In genomic region chr3:71360694-71361093, GRCh38 we compare ENCODE assay signal across 10 cellular contexts.
DNase-seq lines count a peak whose midpoint lies in the region; ATAC-seq, FAIRE-seq and TF ChIP-seq lines count a peak whose summit lies in the region.
"Had no signal": no experiment of that assay in that cellular context is flagged by ENCODE, and none has a peak within 500 bp of the region (broad histone marks: within the 10 kb centered on the region; RNA-seq: fewer than 3 reads in every experiment).

No MANE protein-coding gene starts in this region.

- no peak overlapping the region for H3K4me3 ChIP-seq in HepG2 (replicated peaks in 1 of 3; ENCODE audit: insufficient read depth in 1 of 3, low read depth in 2 of 3, low read length in 3 of 3)
- H3K4me3 ChIP-seq in right lobe of liver, result no peak overlapping the region
- no peak overlapping the region for H3K4me3 ChIP-seq in esophagus muscularis mucosa
- H3K4me3 ChIP-seq: GM23248 had no signal

- peak overlapping the region; percentile 71 for H3K4me3 Mint-ChIP-seq in T-helper 2 cell treated with Interferon-gamma antibody and Interleukin-4, amounts not matched to agents 5 μg/mL and 100 μg/mL, for 36 hours
- H3K4me3 Mint-ChIP-seq: neural crest cell had no signal

- TF ChIP-seq CTCF in HepG2 (CRISPR knock-in tag; IDR thresholded peaks at IDR 0.05) (no peak), right lobe of liver (IDR thresholded peaks at IDR 0.05) (no peak), esophagus muscularis mucosa (IDR thresholded peaks at IDR 0.05) (no peak)

- H3K4me1 ChIP-seq in HepG2 (ENCODE audit: insufficient read depth, low read length) (no peaks in the 10 kb centered on the region), right lobe of liver (no peaks in the 10 kb centered on the region), esophagus muscularis mucosa (peaks cover 0 to 10% (median 4%) of the 10 kb centered on the region in 4 donors)

- TF ChIP-seq EP300 in HepG2 (IDR thresholded peaks at IDR 0.05; ENCODE audit: low read depth in 2 of 2, low read length in 2 of 2) (no peak), HepG2 (CRISPR knock-in tag; IDR thresholded peaks at IDR 0.05; ENCODE audit: borderline replicate concordance) (no peak), esophagus muscularis mucosa (IDR thresholded peaks at IDR 0.05) (no peak)

- no peak for FAIRE-seq in HepG2 (lab: Jason Lieb, UNC)

- no peaks in the 10 kb centered on the region for H3K9me3 Mint-ChIP-seq in T-helper 2 cell treated with Interferon-gamma antibody and Interleukin-4, amounts not matched to agents 5 μg/mL and 100 μg/mL, for 36 hours
- H3K9me3 Mint-ChIP-seq: neural crest cell had no signal

- H2AFZ ChIP-seq in HepG2 (ENCODE audit: low read length), result no peak overlapping the region
- H2AFZ ChIP-seq: GM23248 had no signal

- peaks cover 65% of the 10 kb centered on the region for H3K4me1 Mint-ChIP-seq in T-helper 2 cell treated with Interferon-gamma antibody and Interleukin-4, amounts not matched to agents 5 μg/mL and 100 μg/mL, for 36 hours (ENCODE audit: low read depth)

- TF ChIP-seq POLR2A in HepG2 (IDR thresholded peaks at IDR 0.05; ENCODE audit: insufficient read depth in 1 of 2, low read depth in 2 of 2, low read length in 2 of 2), result no peak
- no peak for TF ChIP-seq POLR2A in right lobe of liver (IDR thresholded peaks at IDR 0.05)
- no peak for TF ChIP-seq POLR2A in esophagus muscularis mucosa (IDR thresholded peaks at IDR 0.05; ENCODE audit: low read depth)

- H3K36me3 ChIP-seq in HepG2 (replicated peaks in 1 of 2; ENCODE audit: control insufficient read depth in 1 of 2, insufficient read depth in 2 of 2, low read length in 2 of 2) (peaks cover 0 to 19% of the 10 kb centered on the region in 2 experiments; a peak in 3 of 5 replicates), right lobe of liver (peaks cover 0 to 10% (median 1%) of the 10 kb centered on the region in 4 donors), esophagus muscularis mucosa (peaks cover 0 to 7% (median 4%) of the 10 kb centered on the region in 4 donors)

- CTCF ChIA-PET in HepG2 (lab: Yijun Ruan, JAX; ENCODE audit: low intra/inter-chr PET ratio, low total read pairs), result no interaction called here

- H4K20me1 ChIP-seq in HepG2 (ENCODE audit: insufficient read depth, low read length), result no peaks in the 10 kb centered on the region

- peak overlapping the region; percentile 85 for H3K27ac Mint-ChIP-seq in T-helper 2 cell treated with Interferon-gamma antibody and Interleukin-4, amounts not matched to agents 5 μg/mL and 100 μg/mL, for 36 hours

- H3K9ac ChIP-seq in HepG2 (ENCODE audit: insufficient read depth, low read depth, low read length), result no peak overlapping the region
- H3K9ac ChIP-seq: GM23248 had no signal

- intact Hi-C loops in HepG2 (cut with micrococcal nuclease; ENCODE audit: unreplicated experiment), result no loop called here
- intact Hi-C loops in right lobe of liver (cut with DNase I), result no loop called here
- intact Hi-C loops in esophagus muscularis mucosa (cut with DNase I), result no loop called here

- DNase-seq in HepG2 (ENCODE audit: low spot score) (no peak), right lobe of liver (no peak), NCI-H526 treated with DMSO at 0.1 percent for 48 hours (lab: John Stamatoyannopoulos, UW) (no peak), esophagus muscularis mucosa (ENCODE audit: extremely low spot score) (no peak), hippocampal formation (lab: John Stamatoyannopoulos, UW) (no peak)
- DNase-seq in T-helper 2 cell treated with Interferon-gamma antibody and Interleukin-4, amounts not matched to agents 5 μg/mL and 100 μg/mL, for 36 hours (ENCODE audit: low spot score), result peak; percentile 64
- DNase-seq in stimulated activated naive CD8-positive, alpha-beta T cell treated with anti-CD3 and anti-CD28 coated beads, Interleukin-15, Interleukin-2, amounts not matched to agents 100 U/mL and 50 U/mL, for 24 hours, result no peak
- DNase-seq: GM23248 had no signal

- H3K27ac ChIP-seq in HepG2 (ENCODE audit: extremely low read length, insufficient read depth, low read length), result no peak overlapping the region
- H3K27ac ChIP-seq in right lobe of liver, result no peak overlapping the region
- H3K27ac ChIP-seq in esophagus muscularis mucosa (replicated peaks in 1 of 4), result no peak overlapping the region
- H3K27ac ChIP-seq: GM23248 had no signal

- 97% methylated on average over 4 of the region's 4 CpGs for WGBS in HepG2 (ENCODE audit: low lambda C conversion rate)
- 84% methylated on average over 4 of the region's 4 CpGs for WGBS in right lobe of liver (ENCODE audit: insufficient coverage, low coverage, low lambda C conversion rate, missing lambda C conversion rate)
- 91% methylated on average over 4 of the region's 4 CpGs for WGBS in esophagus muscularis mucosa

- no TSS peak for BruUV-seq in HepG2 (replicated peaks; lab: Mats Ljungman, UMichigan)

- in situ Hi-C loops in HepG2 (cut with HindIII; ENCODE audit: extremely low pct_ligation_motif_present, low pct_unique_long_range_greater_than_20kb), result no loop called here

- H3K27me3 ChIP-seq in HepG2 (ENCODE audit: control insufficient read depth in 1 of 2, insufficient read depth in 2 of 2, low read length in 2 of 2) (no peaks in the 10 kb centered on the region), right lobe of liver (no peaks in the 10 kb centered on the region), esophagus muscularis mucosa (no peaks in the 10 kb centered on the region)

- H3K27me3 Mint-ChIP-seq in T-helper 2 cell treated with Interferon-gamma antibody and Interleukin-4, amounts not matched to agents 5 μg/mL and 100 μg/mL, for 36 hours (ENCODE audit: low read depth), result no peaks in the 10 kb centered on the region

- H3K9me3 ChIP-seq in HepG2 (ENCODE audit: low read length) (no peaks in the 10 kb centered on the region), right lobe of liver (no peaks in the 10 kb centered on the region), esophagus muscularis mucosa (no peaks in the 10 kb centered on the region)

- no peak overlapping the region for H3K4me2 ChIP-seq in HepG2 (ENCODE audit: low read depth, low read length)

- no peak for TF ChIP-seq RAD21 in HepG2 (CRISPR knock-in tag; IDR thresholded peaks at IDR 0.05)

- H3K79me2 ChIP-seq in HepG2 (ENCODE audit: insufficient read depth, low read length), result no peaks in the 10 kb centered on the region

- H3K36me3 Mint-ChIP-seq in T-helper 2 cell treated with Interferon-gamma antibody and Interleukin-4, amounts not matched to agents 5 μg/mL and 100 μg/mL, for 36 hours (ENCODE audit: low read depth), result peaks cover 6% of the 10 kb centered on the region

- POLR2A ChIA-PET in HepG2 (lab: Yijun Ruan, JAX), result no interaction called here

- ATAC-seq in HepG2, result no peak
- no peak for ATAC-seq in right lobe of liver
- ATAC-seq in HG02885 (IDR thresholded peaks at IDR 0.05; ENCODE audit: poor library complexity, unreplicated experiment), result peak; percentile 91
- peak; percentile 73 for ATAC-seq in stimulated activated naive CD8-positive, alpha-beta T cell treated with anti-CD3 and anti-CD28 coated beads, Interleukin-15, Interleukin-2, amounts not matched to agents 100 U/mL and 50 U/mL, for 24 hours

TF ChIP-seq in HepG2, 621 proteins besides CTCF, POLR2A, EP300 and RAD21 (continues in another document):
- TF ChIP-seq MAFK (conservative IDR thresholded peaks at IDR 0.05 in 1 of 2, IDR thresholded peaks at IDR 0.05 in 1 of 2; ENCODE audit: low read length in 2 of 2), result 0 out of 4 replicates have a peak, but pooled peaks of 1 of the 2 experiments have one; percentile 31
- TF ChIP-seq ZHX1 (CRISPR knock-in tag; IDR thresholded peaks at IDR 0.05; ENCODE audit: low read depth), result no peak
- TF ChIP-seq ZNF674 (CRISPR knock-in tag; IDR thresholded peaks at IDR 0.05; ENCODE audit: low read depth), result no peak
- no peak for TF ChIP-seq NFKBIZ (CRISPR knock-in tag; IDR thresholded peaks at IDR 0.05)
- TF ChIP-seq MAFF (IDR thresholded peaks at IDR 0.05; ENCODE audit: low read depth, low read length), result 0 out of 2 replicates have a peak, but pooled peaks have one; percentile 9
- no peak for TF ChIP-seq ZNF354B (CRISPR knock-in tag; IDR thresholded peaks at IDR 0.05)
- no peak for TF ChIP-seq TAF1 (CRISPR knock-in tag; IDR thresholded peaks at IDR 0.05)
- TF ChIP-seq GABPB1 (CRISPR knock-in tag; IDR thresholded peaks at IDR 0.05), result no peak
- no peak for TF ChIP-seq TRIM22 (IDR thresholded peaks at IDR 0.05)

Comparison
In these comparisons a context has a peak if more than half of its experiments do, and no peak if none do; other contexts are left out.
1. ATAC-seq: peak in HG02885 (single experiment) and stimulated activated naive CD8-positive, alpha-beta T cell treated with anti-CD3 and anti-CD28 coated beads, Interleukin-15, Interleukin-2, amounts not matched to agents 100 U/mL and 50 U/mL, for 24 hours (single experiment); none in HepG2 (single experiment) and right lobe of liver (0 of 4).